ENCODE assay signal across 16 cellular contexts in the genomic region with DNA sequence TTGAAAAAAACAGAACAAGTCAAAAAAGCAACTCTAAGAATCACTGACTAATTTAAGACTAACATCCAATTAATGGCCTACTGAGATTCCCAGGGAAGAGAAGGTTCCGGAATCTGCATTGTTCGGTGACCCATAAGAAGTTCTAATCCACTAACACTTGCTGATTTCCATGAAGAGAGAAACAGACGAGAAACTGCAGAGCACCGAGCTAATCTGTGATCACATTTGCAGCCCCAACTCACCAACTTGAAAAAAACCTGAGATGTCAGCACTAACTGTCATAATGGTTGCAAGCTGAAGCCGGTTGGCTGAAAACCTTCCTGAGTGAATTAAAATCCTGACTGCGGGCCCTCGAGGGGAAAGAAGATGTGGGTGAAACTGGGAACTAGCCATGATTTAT.
"Had no signal": no experiment of that assay in that cellular context is flagged by ENCODE, and none has a peak within 500 bp of the region (broad histone marks: within the 10 kb centered on the region; RNA-seq: fewer than 3 reads in every experiment).

No MANE protein-coding gene starts in this region.

- H3K36me3 ChIP-seq: prostate gland, tibial nerve had no signal

- H3K27me3 Mint-ChIP-seq: dendritic cell treated with granulocyte-macrophage colony-stimulating factor and Interleukin-4, amounts not matched to agents 40 ng/mL and 50 ng/mL, for 4 days had no signal

- H3K4me3 ChIP-seq: prostate gland, testis, tibial nerve had no signal

- H3K79me2 ChIP-seq: parathyroid adenoma had no signal

- H3K9me3 Mint-ChIP-seq: dendritic cell treated with granulocyte-macrophage colony-stimulating factor and Interleukin-4, amounts not matched to agents 40 ng/mL and 50 ng/mL, for 4 days; effector memory CD8-positive, alpha-beta T cell; natural killer cell; stimulated activated naive B cell treated with anti-CD40 and anti-IgM and Interleukin-4, amounts not matched to agents 10 μg/mL and 1 μg/mL and 100 μg/mL, for 72 hours; stimulated activated naive CD8-positive, alpha-beta T cell treated with anti-CD3 and anti-CD28 coated beads, Interleukin-15, amount 100 ng/mL, for 72 hours had no signal

- H3K9ac ChIP-seq: parathyroid adenoma had no signal

- H3K4me1 ChIP-seq: foreskin keratinocyte, parathyroid adenoma had no signal

- H3K27ac ChIP-seq: epithelial cell of prostate, foreskin keratinocyte, parathyroid adenoma, testis had no signal

- H2AFZ ChIP-seq: parathyroid adenoma had no signal

- ATAC-seq: effector memory CD8-positive, alpha-beta T cell; left colon; natural killer cell; stimulated activated naive B cell treated with anti-CD40 and anti-IgM and Interleukin-4, amounts not matched to agents 10 μg/mL and 1 μg/mL and 100 μg/mL, for 72 hours; stimulated activated naive CD8-positive, alpha-beta T cell treated with anti-CD3 and anti-CD28 coated beads, Interleukin-15, amount 100 ng/mL, for 72 hours had no signal

- H3K4me3 Mint-ChIP-seq: dendritic cell treated with granulocyte-macrophage colony-stimulating factor and Interleukin-4, amounts not matched to agents 40 ng/mL and 50 ng/mL, for 4 days; effector memory CD8-positive, alpha-beta T cell; natural killer cell; stimulated activated naive B cell treated with anti-CD40 and anti-IgM and Interleukin-4, amounts not matched to agents 10 μg/mL and 1 μg/mL and 100 μg/mL, for 72 hours; stimulated activated naive CD8-positive, alpha-beta T cell treated with anti-CD3 and anti-CD28 coated beads, Interleukin-15, amount 100 ng/mL, for 72 hours had no signal

- H3K27ac Mint-ChIP-seq: dendritic cell treated with granulocyte-macrophage colony-stimulating factor and Interleukin-4, amounts not matched to agents 40 ng/mL and 50 ng/mL, for 4 days; effector memory CD8-positive, alpha-beta T cell; natural killer cell; stimulated activated naive B cell treated with anti-CD40 and anti-IgM and Interleukin-4, amounts not matched to agents 10 μg/mL and 1 μg/mL and 100 μg/mL, for 72 hours; stimulated activated naive CD8-positive, alpha-beta T cell treated with anti-CD3 and anti-CD28 coated beads, Interleukin-15, amount 100 ng/mL, for 72 hours had no signal

- H3K27me3 ChIP-seq: testis, tibial nerve had no signal

- DNase-seq: cerebellar nuclear complex; effector memory CD8-positive, alpha-beta T cell; foreskin keratinocyte; kidney; left colon; natural killer cell; stimulated activated CD4-positive, alpha-beta T cell treated with anti-CD3 and anti-CD28 coated beads, Interleukin-2, amount 100 ng/mL, for 24 hours; stimulated activated CD4-positive, alpha-beta T cell treated with anti-CD3 and anti-CD28 coated beads, Interleukin-4, amount 100 ng/mL, for 4 hours; stimulated activated naive B cell treated with anti-CD40 and anti-IgM and Interleukin-4, amounts not matched to agents 10 μg/mL and 1 μg/mL and 100 μg/mL, for 72 hours; stimulated activated naive CD8-positive, alpha-beta T cell treated with anti-CD3 and anti-CD28 coated beads, Interleukin-15, amount 100 ng/mL, for 72 hours; testis had no signal

- H3K9me3 ChIP-seq: prostate gland, testis, tibial nerve had no signal

- H3K36me3 Mint-ChIP-seq: natural killer cell; stimulated activated naive B cell treated with anti-CD40 and anti-IgM and Interleukin-4, amounts not matched to agents 10 μg/mL and 1 μg/mL and 100 μg/mL, for 72 hours had no signal
